ENCODE assay signal across 34 cellular contexts in genomic region chr16:11481987-11482386, GRCh38.
DNase-seq lines count a peak whose midpoint lies in the region; ATAC-seq and TF ChIP-seq lines count a peak whose summit lies in the region.
"Had no signal": no experiment of that assay in that cellular context is flagged by ENCODE, and none has a peak within 500 bp of the region (broad histone marks: within the 10 kb centered on the region; RNA-seq: fewer than 3 reads in every experiment).

No MANE protein-coding gene starts in this region.

- DNase-seq in AG04450 (ENCODE audit: low read depth, low spot score) (peak; percentile 61), HCEC 1CT (peak; percentile 78), brain microvascular endothelial cell (peak; percentile 34), iris pigment epithelial cell (ENCODE audit: low read depth) (peak; percentile 87), epidermal melanocyte (ENCODE audit: insufficient read length, low spot score) (no peak), HuH-7.5 (ENCODE audit: low spot score) (no peak), NCI-H1105 treated with DMSO at 0.1 percent for 48 hours (lab: John Stamatoyannopoulos, UW) (no peak)
- DNase-seq: activated CD4-positive, alpha-beta T cell treated with anti-CD3 and anti-CD28 coated beads for 36 hours; activated naive CD8-positive, alpha-beta T cell treated with anti-CD3 and anti-CD28 coated beads for 36 hours; activated T-cell treated with anti-CD3 and anti-CD28 coated beads for 4 hours; anterior cingulate cortex; CD4-positive, alpha-beta T cell; colonic mucosa; effector memory CD8-positive, alpha-beta T cell; gastrocnemius medialis; Karpas-422; lower lobe of right lung; MV-4-11; naive thymus-derived CD8-positive, alpha-beta T cell; NCI-H2107; NCI-H345; NCI-H69; nucleus accumbens; PC-9; Right ventricle myocardium superior; stimulated activated naive B cell treated with anti-CD40 and anti-IgM and Interleukin-4, amounts not matched to agents 10 μg/mL and 1 μg/mL and 100 μg/mL, for 72 hours; T-helper 9 cell; upper lobe of left lung had no signal

- CTCF ChIA-PET in AG04450 (lab: Charles Lee): interaction anchor here (0.7 to 0.8 kb wide), 2 partner anchors 36 to 95 kb away, joined by 3 to 7 read pairs; no protein-coding TSS in a partner anchor

- H3K36me3 ChIP-seq in brain microvascular endothelial cell (replicated peaks): no peaks in the 10 kb centered on the region
- H3K36me3 ChIP-seq: cardiac muscle cell, colonic mucosa, lower lobe of right lung, suprapubic skin, upper lobe of left lung had no signal

- H3K27me3 ChIP-seq in AG04450 (ENCODE audit: control insufficient read depth, insufficient read depth, low read length) (no peaks in the 10 kb centered on the region), brain microvascular endothelial cell (replicated peaks) (no peaks in the 10 kb centered on the region)
- H3K27me3 ChIP-seq: cardiac muscle cell, colonic mucosa, gastrocnemius medialis, hepatocyte, suprapubic skin, upper lobe of left lung had no signal

- TF ChIP-seq CTCF in AG04450 (IDR thresholded peaks at IDR 0.05; ENCODE audit: low read depth, low read length): no peak
- TF ChIP-seq CTCF in brain microvascular endothelial cell (IDR thresholded peaks at IDR 0.05; ENCODE audit: low read depth, low read length, missing control alignments): no peak

- H3K4me3 ChIP-seq in AG04450 (ENCODE audit: low read depth, low read length) (no peak overlapping the region), brain microvascular endothelial cell (ENCODE audit: low read depth, low read length) (no peak overlapping the region)
- H3K4me3 ChIP-seq: cardiac muscle cell, colonic mucosa, gastrocnemius medialis, hepatocyte, lower lobe of right lung, PC-9, suprapubic skin, upper lobe of left lung had no signal

- ATAC-seq in GM21367 (IDR thresholded peaks at IDR 0.05; ENCODE audit: unreplicated experiment): no peak
- ATAC-seq: activated CD4-positive, alpha-beta T cell treated with anti-CD3 and anti-CD28 coated beads for 36 hours; effector memory CD8-positive, alpha-beta T cell; gastrocnemius medialis; lower lobe of right lung; naive thymus-derived CD8-positive, alpha-beta T cell; stimulated activated naive B cell treated with anti-CD40 and anti-IgM and Interleukin-4, amounts not matched to agents 10 μg/mL and 1 μg/mL and 100 μg/mL, for 72 hours had no signal

- POLR2A ChIA-PET in AG04450 (lab: Yijun Ruan, JAX): interaction anchor here (0.5 to 0.9 kb wide), 2 partner anchors 14 to 158 kb away, joined by 3 read pairs; no protein-coding TSS in a partner anchor

- peaks cover 21% of the 10 kb centered on the region for H3K9me3 ChIP-seq in AG04450 (ENCODE audit: control insufficient read depth, insufficient read depth, low read length)
- H3K9me3 ChIP-seq: colonic mucosa, gastrocnemius medialis, lower lobe of right lung, suprapubic skin had no signal

- peak overlapping the region; percentile 21 for H3K27ac ChIP-seq in AG04450 (ENCODE audit: low read depth, low read length)
- H3K27ac ChIP-seq in brain microvascular endothelial cell: no peak overlapping the region
- H3K27ac ChIP-seq: cardiac muscle cell, colonic mucosa, gastrocnemius medialis, hepatocyte, HL-60, lower lobe of right lung, PC-9, suprapubic skin, upper lobe of left lung, VCaP had no signal

- in situ Hi-C loops in brain microvascular endothelial cell (cut with HindIII; ENCODE audit: low pct_ligation_motif_present, low sequenced_read_pairs): no loop called here

Comparison
In these comparisons a context has a peak if more than half of its experiments do, and no peak if none do; other contexts are left out.
1. DNase-seq: peak in AG04450 (single experiment), HCEC 1CT (single experiment), brain microvascular endothelial cell (single experiment) and iris pigment epithelial cell (single experiment); none in epidermal melanocyte (single experiment), HuH-7.5 (single experiment) and NCI-H1105 treated with DMSO at 0.1 percent for 48 hours (single experiment).